ENCODE assay signal across 8 cellular contexts in the genomic region with DNA sequence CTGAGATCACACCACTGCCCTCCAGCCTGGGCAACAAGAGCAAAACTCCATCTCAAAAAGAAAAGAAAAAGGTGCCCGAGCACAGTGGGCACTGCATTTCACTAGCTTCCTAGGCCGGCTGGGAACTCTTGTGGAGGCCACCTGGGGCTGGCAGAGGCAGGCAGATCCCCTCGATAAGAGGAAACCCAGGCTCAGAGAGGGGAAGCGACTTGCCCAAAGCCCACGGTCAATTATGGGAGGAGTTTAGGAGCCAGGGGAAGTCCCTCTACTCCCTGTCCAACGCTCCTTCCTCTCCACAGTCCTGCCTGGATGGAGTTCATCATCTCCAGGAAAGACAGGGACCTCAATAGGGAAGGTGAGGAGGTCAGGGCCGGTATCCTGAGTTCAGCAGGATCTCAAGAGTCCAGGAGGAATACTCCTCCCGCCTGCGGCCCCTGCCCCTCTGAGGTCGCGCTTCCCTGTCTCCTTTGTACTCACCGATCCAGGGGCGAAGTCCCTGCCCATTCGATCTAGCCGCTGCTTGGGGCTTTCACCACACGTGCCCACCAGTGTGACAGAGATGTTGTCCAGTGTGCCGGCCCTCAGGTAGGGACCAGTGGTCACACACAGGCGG. TPM values are rescaled to one million over a fixed set of nuclear protein-coding genes. Genes with fewer than 3 reads are reported as not detected.
DNase-seq lines count a peak whose midpoint lies in the region; ATAC-seq, FAIRE-seq and TF ChIP-seq lines count a peak whose summit lies in the region.

No MANE protein-coding gene starts in this region.

- H4K8ac ChIP-seq in mesendoderm (ENCODE audit: low read depth, low read length), result no peak overlapping the region

- RAD21 ChIA-PET in GM12878 (lab: Charles Lee; ENCODE audit: unreplicated experiment), result interaction anchor here (0.6 to 3.3 kb wide), 4 partner anchors 12 to 129 kb away, joined by 3 to 40 read pairs (median 3); no protein-coding TSS in a partner anchor

- TF ChIP-seq POLR2A in GM12878 (IDR thresholded peaks at IDR 0.05; ENCODE audit: low read depth, low read length) (no peak), body of pancreas (IDR thresholded peaks at IDR 0.05) (no peak)

- TF ChIP-seq CTCF in 22Rv1 (IDR thresholded peaks at IDR 0.05) (no peak), GM12878 (IDR thresholded peaks at IDR 0.05 in 2 of 3, conservative IDR thresholded peaks at IDR 0.05 in 1 of 3; ENCODE audit: control insufficient read depth in 2 of 3, extremely low read depth in 1 of 3, insufficient read depth in 1 of 3, low read depth in 3 of 3, low read length in 3 of 3) (no peak), body of pancreas (IDR thresholded peaks at IDR 0.05) (no peak)

- no peak overlapping the region for H3K23ac ChIP-seq in mesendoderm (ENCODE audit: low read length)

- FAIRE-seq in GM12878 (lab: Jason Lieb, UNC), result no peak

- H2BK120ac ChIP-seq in mesendoderm (ENCODE audit: low read depth, low read length), result no peak overlapping the region

- no peak overlapping the region for H2BK15ac ChIP-seq in mesendoderm (replicated peaks; ENCODE audit: low read depth)

- H3K27ac ChIP-seq in 22Rv1 (peak overlapping the region; percentile 91), GM12878 (ENCODE audit: control insufficient read depth, insufficient read depth) (no peak overlapping the region), mesendoderm (ENCODE audit: low read depth, low read length) (no peak overlapping the region), body of pancreas (no peak overlapping the region)

- H3K79me2 ChIP-seq in GM12878 (ENCODE audit: control insufficient read depth, insufficient read depth, low read length) (no peaks in the 10 kb centered on the region), mesendoderm (ENCODE audit: control insufficient read depth, insufficient read depth, low read length) (no peaks in the 10 kb centered on the region)

- TF ChIP-seq EP300 in GM12878 (IDR thresholded peaks at IDR 0.05; ENCODE audit: borderline replicate concordance in 1 of 2, control insufficient read depth in 1 of 2, low read depth in 2 of 2, low read length in 2 of 2), result no peak

- no peak for TF ChIP-seq RAD21 in GM12878 (IDR thresholded peaks at IDR 0.05; ENCODE audit: insufficient read depth, low read depth, low read length)

- no peaks in the 10 kb centered on the region for H4K20me1 ChIP-seq in GM12878 (ENCODE audit: control insufficient read depth, insufficient read depth)

- H3K36me3 ChIP-seq in H7 (replicated peaks; ENCODE audit: control insufficient read depth, insufficient read depth, low read length), result no peaks in the 10 kb centered on the region
- H3K36me3 ChIP-seq in GM12878 (ENCODE audit: control insufficient read depth in 2 of 2, insufficient read depth in 2 of 2, low read length in 1 of 2), result no peaks in the 10 kb centered on the region
- H3K36me3 ChIP-seq in mesendoderm (ENCODE audit: control insufficient read depth, insufficient read depth, low read length), result no peaks in the 10 kb centered on the region
- H3K36me3 ChIP-seq in body of pancreas (replicated peaks in 1 of 2; ENCODE audit: insufficient read depth in 1 of 2, low read depth in 2 of 2), result no peaks in the 10 kb centered on the region

- H2BK5ac ChIP-seq in mesendoderm (ENCODE audit: low read length), result no peak overlapping the region

- H3K4ac ChIP-seq in mesendoderm (ENCODE audit: low read depth, low read length), result no peak overlapping the region

- H3K4me3 ChIP-seq in H7 (ENCODE audit: insufficient read depth, low read depth, low read length) (peak overlapping the region; percentile 78), GM12878 (peak overlapping the region; percentile 86; the same call in 1 of the 2 replicates), mesendoderm (ENCODE audit: low read length) (peak overlapping the region; percentile 24), body of pancreas (no peak overlapping the region)

- no peaks in the 10 kb centered on the region for H3K9me3 ChIP-seq in GM12878 (replicated peaks; ENCODE audit: control insufficient read depth, insufficient read depth, low read length)
- H3K9me3 ChIP-seq in body of pancreas, result no peaks in the 10 kb centered on the region

- 14% methylated on average over 18 of the region's 18 CpGs for WGBS in GM12878 (ENCODE audit: insufficient coverage, insufficient replicate concordance, low lambda C conversion rate, missing lambda C conversion rate)
- WGBS in mesendoderm (ENCODE audit: extremely low coverage, insufficient coverage, low lambda C conversion rate), result no CpG with 5 or more reads among the region's 18 CpGs
- WGBS in body of pancreas, 2 donors, result 12 to 29% methylated on average over 15 to 18 of the region's 18 CpGs

- in situ Hi-C loops in GM12878 (cut with MboI), result loop anchor here (5.0 kb wide), 1 partner anchor 180 kb away; a partner anchor contains a TSS

- POLR2A ChIA-PET in GM12878 (lab: Charles Lee), result interaction anchor here (0.5 to 0.6 kb wide), 2 partner anchors 41 to 43 kb away, joined by 4 to 6 read pairs; no protein-coding TSS in a partner anchor

- H2AFZ ChIP-seq in GM12878 (ENCODE audit: control insufficient read depth, low read depth, low read length), result no peak overlapping the region

- H4K5ac ChIP-seq in mesendoderm (ENCODE audit: low read length), result no peak overlapping the region

- CTCF ChIA-PET in GM12878 (lab: Yijun Ruan, JAX), result interaction anchor here (1.1 to 7.4 kb wide), 9 partner anchors 7 to 105 kb away, joined by 3 to 116 read pairs (median 35); no protein-coding TSS in a partner anchor

- intact Hi-C loops in GM12878 (cut with micrococcal nuclease; ENCODE audit: unreplicated experiment) (loop anchor here (5.0 kb wide), 1 partner anchor 55 kb away; no protein-coding TSS in a partner anchor), body of pancreas (cut with DNase I) (no loop called here)

- no peak overlapping the region for H2AK5ac ChIP-seq in mesendoderm (ENCODE audit: low read length)

- no peaks in the 10 kb centered on the region for H3K79me1 ChIP-seq in mesendoderm (ENCODE audit: low read length)

- ATAC-seq in GM12878, result no peak
- no peak for ATAC-seq in GM19467 (IDR thresholded peaks at IDR 0.05; ENCODE audit: unreplicated experiment)
- no peak for ATAC-seq in HG03280 (IDR thresholded peaks at IDR 0.05; ENCODE audit: unreplicated experiment)
- no peak for ATAC-seq in body of pancreas

- no peak overlapping the region for H3K9ac ChIP-seq in GM12878 (ENCODE audit: control insufficient read depth, insufficient read depth, low read length)
- peak overlapping the region; percentile 44 for H3K9ac ChIP-seq in mesendoderm (ENCODE audit: low read length)

- peaks cover 66% of the 10 kb centered on the region for H3K27me3 ChIP-seq in H7 (ENCODE audit: control insufficient read depth, insufficient read depth, low read length)
- peaks cover 0 to 2% of the 10 kb centered on the region in 2 experiments; a peak in 3 of 4 replicates for H3K27me3 ChIP-seq in GM12878 (replicated peaks in 1 of 2; ENCODE audit: control insufficient read depth in 2 of 2, insufficient read depth in 2 of 2, low read length in 1 of 2)
- H3K27me3 ChIP-seq in mesendoderm (ENCODE audit: insufficient read depth, low read length, poor library complexity), result peaks cover 20% of the 10 kb centered on the region
- H3K27me3 ChIP-seq in body of pancreas, result peaks cover 0 to 16% of the 10 kb centered on the region in 2 donors

- peak overlapping the region; percentile 72 for H3K56ac ChIP-seq in mesendoderm (ENCODE audit: low read length)

- DNase-seq in H7 (peak; percentile 66), GM12878 (ENCODE audit: low read depth, low spot score) (no peak), mesendoderm (peak; percentile 29), inferior parietal cortex (ENCODE audit: extremely low spot score) (no peak), body of pancreas (no peak)

- no TSS peak for BruUV-seq in GM12878 (replicated peaks; lab: Mats Ljungman, UMichigan)

- no peak overlapping the region for H3K18ac ChIP-seq in mesendoderm (ENCODE audit: low read length)

- peaks cover 13% of the 10 kb centered on the region for H3K4me1 ChIP-seq in GM12878 (ENCODE audit: control insufficient read depth, insufficient read depth, low read length)
- H3K4me1 ChIP-seq in mesendoderm (ENCODE audit: control insufficient read depth, low read depth, low read length), result no peaks in the 10 kb centered on the region
- peaks cover 43% of the 10 kb centered on the region for H3K4me1 ChIP-seq in body of pancreas

- SMC1A ChIA-PET in GM12878 (lab: Charles Lee; ENCODE audit: uncharacterized antibody, unreplicated experiment), result interaction anchor here (1.3 to 3.7 kb wide), 2 partner anchors 17 to 57 kb away, joined by 3 to 28 read pairs; no protein-coding TSS in a partner anchor

- peak overlapping the region; percentile 67; the same call in 1 of the 2 replicates for H3K4me2 ChIP-seq in GM12878 (ENCODE audit: control insufficient read depth, insufficient read depth)
- H3K4me2 ChIP-seq in mesendoderm (ENCODE audit: low read length), result peak overlapping the region; percentile 95

RNA-seq across cellular contexts. Expression of a gene that starts 0.8 kb away (rescaled TPM):
- not detected in 2 replicates for total RNA-seq in H7 (2014; rRNA removed; shearing (Covaris generic))
- total RNA-seq in GM12878 (2013; cell fraction: nucleolus; rRNA removed), result not detected in 2 replicates
- total RNA-seq in GM12878 (2014; rRNA removed) (not detected in 2 replicates), GM12878 (2014; rRNA removed; fragmentation: Illumina TruSeq; extraction: Trizol) (not detected in 2 replicates), GM12878 (2021) (not detected in 2 replicates), body of pancreas (not detected)
- not detected for polyA plus RNA-seq in GM12878 (2011; ENCODE audit: low read depth)
- polyA plus RNA-seq in GM12878 (2011; rRNA removed) (0.04 and 0.09 TPM in 2 replicates), GM12878 (2014; fragmentation: Illumina TruSeq; extraction: Trizol) (not detected in 2 replicates), GM12878 (2014; fragmentation: Nextera tagmentation; extraction: Ambion mirVana) (not detected), GM12878 (2014; rRNA removed) (not detected in 2 replicates), GM12878 (2016; fragmentation: Nextera tagmentation; extraction: Ambion mirVana) (not detected)
- 0.06 and 0.10 TPM in 2 replicates for polyA plus RNA-seq in GM12878 (2011; cell fraction: cytosol; rRNA removed)
- polyA plus RNA-seq in GM12878 (2011; cell fraction: nucleus; rRNA removed), result 0.04 TPM in 1 of 2 replicates, not detected in the other
- polyA plus RNA-seq in GM12878 (2012), result not detected in 2 replicates
- polyA minus RNA-seq in GM12878 (2011; rRNA and poly(A)+ RNA removed), result not detected in 2 replicates
- not detected in 2 replicates for polyA minus RNA-seq in GM12878 (2011; cell fraction: cytosol; rRNA and poly(A)+ RNA removed)
- not detected in 2 replicates for polyA minus RNA-seq in GM12878 (2011; cell fraction: nucleus; rRNA and poly(A)+ RNA removed)
- 0.06 TPM for polyA plus RNA-seq in mesendoderm (2013, experiment 1 of 2)
- 0.04 TPM for polyA plus RNA-seq in mesendoderm (2013, experiment 2 of 2)

RNA-seq across cellular contexts. Expression of a gene that starts 6.4 kb away (rescaled TPM):
- total RNA-seq in H7 (2014; rRNA removed; shearing (Covaris generic)), result 1.3 and 2.1 TPM in 2 replicates
- 1.8 and 2.2 TPM in 2 replicates for total RNA-seq in GM12878 (2013; cell fraction: nucleolus; rRNA removed)
- total RNA-seq in GM12878 (2014; rRNA removed) (0.22 and 1.1 TPM in 2 replicates), GM12878 (2014; rRNA removed; fragmentation: Illumina TruSeq; extraction: Trizol) (0.09 TPM in 1 of 2 replicates, not detected in the other), GM12878 (2021) (1.3 and 1.9 TPM in 2 replicates), body of pancreas (not detected)
- polyA plus RNA-seq in GM12878 (2011; ENCODE audit: low read depth), result not detected
- polyA plus RNA-seq in GM12878 (2011; rRNA removed) (0.27 and 0.38 TPM in 2 replicates), GM12878 (2014; fragmentation: Illumina TruSeq; extraction: Trizol) (not detected in 2 replicates), GM12878 (2014; fragmentation: Nextera tagmentation; extraction: Ambion mirVana) (under 1 TPM in 1 of 2 experiments, not detected in 1; 0.07 TPM), GM12878 (2014; rRNA removed) (0.87 and 1.3 TPM in 2 replicates), GM12878 (2016; fragmentation: Nextera tagmentation; extraction: Ambion mirVana) (under 1 TPM in 1 of 2 experiments, not detected in 1; 0.08 TPM)
- 0.34 and 0.84 TPM in 2 replicates for polyA plus RNA-seq in GM12878 (2011; cell fraction: cytosol; rRNA removed)
- polyA plus RNA-seq in GM12878 (2011; cell fraction: nucleus; rRNA removed), result 8.3 and 9.4 TPM in 2 replicates
- 0.65 and 0.66 TPM in 2 replicates for polyA plus RNA-seq in GM12878 (2012)
- polyA minus RNA-seq in GM12878 (2011; rRNA and poly(A)+ RNA removed), result not detected in 2 replicates
- polyA minus RNA-seq in GM12878 (2011; cell fraction: cytosol; rRNA and poly(A)+ RNA removed), result not detected in 2 replicates
- 0.36 and 0.48 TPM in 2 replicates for polyA minus RNA-seq in GM12878 (2011; cell fraction: nucleus; rRNA and poly(A)+ RNA removed)
- 0.10 TPM for polyA plus RNA-seq in mesendoderm (2013, experiment 1 of 2)
- polyA plus RNA-seq in mesendoderm (2013, experiment 2 of 2), result 0.17 TPM

RNA-seq across cellular contexts. Expression of a gene that starts 30.0 kb away (rescaled TPM):
- not detected in 2 replicates for total RNA-seq in H7 (2014; rRNA removed; shearing (Covaris generic))
- total RNA-seq in GM12878 (2013; cell fraction: nucleolus; rRNA removed), result not detected in 2 replicates
- 0.17 TPM in 1 of 2 replicates, not detected in the other for total RNA-seq in GM12878 (2014; rRNA removed)
- not detected in 2 replicates for total RNA-seq in GM12878 (2014; rRNA removed; fragmentation: Illumina TruSeq; extraction: Trizol)
- 0.32 TPM in 1 of 2 replicates, not detected in the other for total RNA-seq in GM12878 (2021)
- not detected for polyA plus RNA-seq in GM12878 (2011; ENCODE audit: low read depth)
- not detected in 2 replicates for polyA plus RNA-seq in GM12878 (2011; rRNA removed)
- polyA plus RNA-seq in GM12878 (2011; cell fraction: cytosol; rRNA removed), result 0.34 TPM in 1 of 2 replicates, not detected in the other
- polyA plus RNA-seq in GM12878 (2011; cell fraction: nucleus; rRNA removed), result 0.27 TPM in 1 of 2 replicates, not detected in the other
- polyA plus RNA-seq in GM12878 (2012), result 0.34 TPM in 1 of 2 replicates, not detected in the other
- polyA plus RNA-seq in GM12878 (2014; fragmentation: Illumina TruSeq; extraction: Trizol), result not detected in 2 replicates
- polyA plus RNA-seq in GM12878 (2014; fragmentation: Nextera tagmentation; extraction: Ambion mirVana), result not detected
- 0.54 TPM in 1 of 2 replicates, not detected in the other for polyA plus RNA-seq in GM12878 (2014; rRNA removed)
- not detected for polyA plus RNA-seq in GM12878 (2016; fragmentation: Nextera tagmentation; extraction: Ambion mirVana)
- polyA minus RNA-seq in GM12878 (2011; rRNA and poly(A)+ RNA removed), result not detected in 2 replicates
- polyA minus RNA-seq in GM12878 (2011; cell fraction: cytosol; rRNA and poly(A)+ RNA removed), result not detected in 2 replicates
- polyA minus RNA-seq in GM12878 (2011; cell fraction: nucleus; rRNA and poly(A)+ RNA removed), result not detected in 2 replicates
- 0.01 TPM for polyA plus RNA-seq in mesendoderm (2013, experiment 1 of 2)
- polyA plus RNA-seq in mesendoderm (2013, experiment 2 of 2), result 0.04 TPM
- total RNA-seq in body of pancreas, result not detected

RNA-seq across cellular contexts. Expression of a gene that starts 34.7 kb away (rescaled TPM):
- total RNA-seq in H7 (2014; rRNA removed; shearing (Covaris generic)), result 19.2 and 32.4 TPM in 2 replicates
- total RNA-seq in GM12878 (2013; cell fraction: nucleolus; rRNA removed), result 64.5 and 73.5 TPM in 2 replicates
- total RNA-seq in GM12878 (2014; rRNA removed) (4.9 and 5.5 TPM in 2 replicates), GM12878 (2014; rRNA removed; fragmentation: Illumina TruSeq; extraction: Trizol) (1.9 and 2.2 TPM in 2 replicates), GM12878 (2021) (19.9 and 25.1 TPM in 2 replicates), body of pancreas (10 to 100 TPM; 27.5 to 78.8 TPM)
- 22.0 TPM for polyA plus RNA-seq in GM12878 (2011; ENCODE audit: low read depth)
- polyA plus RNA-seq in GM12878 (2011; rRNA removed) (3.6 and 8.6 TPM in 2 replicates), GM12878 (2014; fragmentation: Illumina TruSeq; extraction: Trizol) (0.81 and 4.1 TPM in 2 replicates), GM12878 (2014; fragmentation: Nextera tagmentation; extraction: Ambion mirVana) (under 1 TPM; 0.02 to 0.26 TPM), GM12878 (2014; rRNA removed) (8.6 and 12.4 TPM in 2 replicates), GM12878 (2016; fragmentation: Nextera tagmentation; extraction: Ambion mirVana) (1 to 10 TPM; 5.3 to 6.7 TPM)
- 9.8 and 13.3 TPM in 2 replicates for polyA plus RNA-seq in GM12878 (2011; cell fraction: cytosol; rRNA removed)
- polyA plus RNA-seq in GM12878 (2011; cell fraction: nucleus; rRNA removed), result 98.4 and 119 TPM in 2 replicates
- polyA plus RNA-seq in GM12878 (2012), result 25.3 and 40.9 TPM in 2 replicates
- 12.9 and 25.3 TPM in 2 replicates for polyA minus RNA-seq in GM12878 (2011; rRNA and poly(A)+ RNA removed)
- polyA minus RNA-seq in GM12878 (2011; cell fraction: cytosol; rRNA and poly(A)+ RNA removed), result 13.7 and 18.7 TPM in 2 replicates
- 39.8 and 46.7 TPM in 2 replicates for polyA minus RNA-seq in GM12878 (2011; cell fraction: nucleus; rRNA and poly(A)+ RNA removed)
- 10.0 TPM for polyA plus RNA-seq in mesendoderm (2013, experiment 1 of 2)
- polyA plus RNA-seq in mesendoderm (2013, experiment 2 of 2), result 10.0 TPM

RNA-seq across cellular contexts. Expression of a gene that starts 45.3 kb away (rescaled TPM):
- 7.3 and 10.5 TPM in 2 replicates for total RNA-seq in H7 (2014; rRNA removed; shearing (Covaris generic))
- total RNA-seq in GM12878 (2013; cell fraction: nucleolus; rRNA removed), result 27.6 and 28.5 TPM in 2 replicates
- total RNA-seq in GM12878 (2014; rRNA removed), result 3.8 and 4.7 TPM in 2 replicates
- 6.1 and 6.4 TPM in 2 replicates for total RNA-seq in GM12878 (2014; rRNA removed; fragmentation: Illumina TruSeq; extraction: Trizol)
- 25.1 and 27.8 TPM in 2 replicates for total RNA-seq in GM12878 (2021)
- polyA plus RNA-seq in GM12878 (2011; ENCODE audit: low read depth), result 33.4 TPM
- polyA plus RNA-seq in GM12878 (2011; rRNA removed), result 18.8 and 24.9 TPM in 2 replicates
- polyA plus RNA-seq in GM12878 (2011; cell fraction: cytosol; rRNA removed), result 22.6 and 33.1 TPM in 2 replicates
- polyA plus RNA-seq in GM12878 (2011; cell fraction: nucleus; rRNA removed), result 68.3 and 69.6 TPM in 2 replicates
- polyA plus RNA-seq in GM12878 (2012), result 45.8 and 62.7 TPM in 2 replicates
- 35.2 and 40.8 TPM in 2 replicates for polyA plus RNA-seq in GM12878 (2014; fragmentation: Illumina TruSeq; extraction: Trizol)
- polyA plus RNA-seq in GM12878 (2014; fragmentation: Nextera tagmentation; extraction: Ambion mirVana), result 1 to 10 TPM; 3.0 to 6.3 TPM
- 25.0 and 25.3 TPM in 2 replicates for polyA plus RNA-seq in GM12878 (2014; rRNA removed)
- polyA plus RNA-seq in GM12878 (2016; fragmentation: Nextera tagmentation; extraction: Ambion mirVana), result 10 to 100 TPM; 25.0 to 28.0 TPM
- 7.0 and 9.0 TPM in 2 replicates for polyA minus RNA-seq in GM12878 (2011; rRNA and poly(A)+ RNA removed)
- 7.4 and 9.2 TPM in 2 replicates for polyA minus RNA-seq in GM12878 (2011; cell fraction: cytosol; rRNA and poly(A)+ RNA removed)
- polyA minus RNA-seq in GM12878 (2011; cell fraction: nucleus; rRNA and poly(A)+ RNA removed), result 12.8 and 17.6 TPM in 2 replicates
- 14.1 TPM for polyA plus RNA-seq in mesendoderm (2013, experiment 1 of 2)
- 14.0 TPM for polyA plus RNA-seq in mesendoderm (2013, experiment 2 of 2)
- 10 to 100 TPM; 16.3 to 26.4 TPM for total RNA-seq in body of pancreas

Comparison
In these comparisons a context has a peak if more than half of its experiments do, and no peak if none do; other contexts are left out.
1. DNase-seq: peak in H7 (single experiment) and mesendoderm (single experiment); none in GM12878 (single experiment), inferior parietal cortex (single experiment) and body of pancreas (0 of 4).
2. H3K4me3 ChIP-seq: peak in H7 (single experiment), GM12878 (single experiment) and mesendoderm (single experiment); none in body of pancreas (0 of 2).